ENCODE assay signal across 8 cellular contexts in genomic region chr9:70352802-70353201, GRCh38.
DNase-seq lines count a peak whose midpoint lies in the region; ATAC-seq, FAIRE-seq and TF ChIP-seq lines count a peak whose summit lies in the region.

No MANE protein-coding gene starts in this region.

- peak overlapping the region in 1 of 5 donors; percentile 42 for H3K27ac ChIP-seq in stomach

- FAIRE-seq in RCC 7860 (lab: Jason Lieb, UNC) = peak; percentile 57

- ATAC-seq in HG03097 (IDR thresholded peaks at IDR 0.05; ENCODE audit: low FRiP score, unreplicated experiment) = no peak

- peaks cover 16 to 54% (median 46%) of the 10 kb centered on the region in 4 donors for H3K36me3 ChIP-seq in stomach

- H3K9me3 ChIP-seq in stomach = no peaks in the 10 kb centered on the region

- H3K4me3 ChIP-seq in fibroblast of pulmonary artery (replicated peaks; ENCODE audit: low read depth, low read length) (no peak overlapping the region), stomach (no peak overlapping the region)

- TF ChIP-seq POLR2A in stomach (IDR thresholded peaks at IDR 0.05) = no peak

- peak; percentile 55 for TF ChIP-seq CTCF in fibroblast of pulmonary artery (IDR thresholded peaks at IDR 0.05; ENCODE audit: low read length, missing control alignments)
- TF ChIP-seq CTCF in stomach (IDR thresholded peaks at IDR 0.05) = peak in 5 of 7 experiments; percentile 37 to 58 (median 44)

- DNase-seq in NCI-H2171 treated with DMSO at 0.1 percent for 48 hours (lab: John Stamatoyannopoulos, UW) = peak; percentile 27
- no peak for DNase-seq in NCI-H2171 (lab: John Stamatoyannopoulos, UW)
- DNase-seq in RCC 7860 (ENCODE audit: low spot score) = no peak
- peak; percentile 45 for DNase-seq in fibroblast of pulmonary artery (ENCODE audit: low read depth)
- no peak for DNase-seq in stomach
- DNase-seq in NCI-H82 (lab: John Stamatoyannopoulos, UW) = no peak
- DNase-seq in NAMALWA (ENCODE audit: low spot score) = no peak

- H3K4me1 ChIP-seq in stomach = peaks cover 0 to 8% (median 0%) of the 10 kb centered on the region in 4 donors

- H3K27me3 ChIP-seq in stomach = no peaks in the 10 kb centered on the region

- no peak for TF ChIP-seq EP300 in stomach (IDR thresholded peaks at IDR 0.05)

- intact Hi-C loops in stomach (cut with DNase I; ENCODE audit: low total_unique reads) = loop anchor here (5.0 to 10.0 kb wide), 2 partner anchors 49 to 142 kb away; no protein-coding TSS in a partner anchor

Comparison
In these comparisons a context has a peak if more than half of its experiments do, and no peak if none do; other contexts are left out.
1. DNase-seq: peak in NCI-H2171 treated with DMSO at 0.1 percent for 48 hours (single experiment) and fibroblast of pulmonary artery (single experiment); none in NCI-H2171 (single experiment), RCC 7860 (single experiment), stomach (single experiment), NCI-H82 (single experiment) and NAMALWA (single experiment).